12 cellular contexts compared by ENCODE assay signal in genomic region chr7:7789551-7789988, GRCh38.
A peak's percentile ranks its signal among the peaks of the same experiment; 100 is the strongest.
DNase-seq lines count a peak whose midpoint lies in the region; ATAC-seq and TF ChIP-seq lines count a peak whose summit lies in the region.
"Had no signal": no experiment of that assay in that cellular context is flagged by ENCODE, and none has a peak within 500 bp of the region (broad histone marks: within the 10 kb centered on the region; RNA-seq: fewer than 3 reads in every experiment).

No MANE protein-coding gene starts in this region.

- intact Hi-C loops in esophagus squamous epithelium (cut with DNase I): no loop called here

- no peaks in the 10 kb centered on the region for H3K9me3 ChIP-seq in esophagus squamous epithelium
- H3K9me3 ChIP-seq: BE2C had no signal

- H3K4me3 ChIP-seq in GM12865 (ENCODE audit: low read depth, low read length): no peak overlapping the region
- H3K4me3 ChIP-seq in esophagus squamous epithelium: no peak overlapping the region

- H3K36me3 ChIP-seq in esophagus squamous epithelium: no peaks in the 10 kb centered on the region
- H3K36me3 ChIP-seq: BE2C had no signal

- no peaks in the 10 kb centered on the region for H3K27me3 ChIP-seq in esophagus squamous epithelium
- H3K27me3 ChIP-seq: BE2C had no signal

- peak; percentile 70 for DNase-seq in GM12865 (ENCODE audit: low read depth)
- no peak for DNase-seq in esophagus squamous epithelium (lab: John Stamatoyannopoulos, UW)
- no peak for DNase-seq in SW480 (ENCODE audit: low spot score)
- no peak for DNase-seq in glomerular visceral epithelial cell (ENCODE audit: extremely low spot score)
- DNase-seq: BE2C; NCI-H1436 treated with DMSO at 0.1 percent for 48 hours; stimulated activated CD4-positive, alpha-beta T cell treated with anti-CD3 and anti-CD28 coated beads, Interleukin-4, amount 100 ng/mL, for 4 hours had no signal

- no peak for TF ChIP-seq POLR2A in esophagus squamous epithelium (IDR thresholded peaks at IDR 0.05)

- 83 to 94% methylated on average over 3 of the region's 3 CpGs for WGBS in esophagus squamous epithelium, 2 donors

- ATAC-seq in GM19035 (IDR thresholded peaks at IDR 0.05; ENCODE audit: unreplicated experiment) (peak; percentile 94), HG02588 (IDR thresholded peaks at IDR 0.05; ENCODE audit: unreplicated experiment) (peak; percentile 83), HG03442 (IDR thresholded peaks at IDR 0.05; ENCODE audit: unreplicated experiment) (peak; percentile 97), HG03196 (IDR thresholded peaks at IDR 0.05; ENCODE audit: unreplicated experiment) (no peak)

- no peak overlapping the region for H3K27ac ChIP-seq in esophagus squamous epithelium
- H3K27ac ChIP-seq: parathyroid adenoma had no signal

- TF ChIP-seq CTCF in GM12865 (IDR thresholded peaks at IDR 0.05; ENCODE audit: insufficient read depth, low read depth, low read length, missing control alignments) (no peak), esophagus squamous epithelium (IDR thresholded peaks at IDR 0.05) (no peak)

- no peaks in the 10 kb centered on the region for H3K4me1 ChIP-seq in esophagus squamous epithelium
- H3K4me1 ChIP-seq: BE2C, parathyroid adenoma had no signal
